Comparison of ENCODE assay signal across 8 cellular contexts in the genomic region with DNA sequence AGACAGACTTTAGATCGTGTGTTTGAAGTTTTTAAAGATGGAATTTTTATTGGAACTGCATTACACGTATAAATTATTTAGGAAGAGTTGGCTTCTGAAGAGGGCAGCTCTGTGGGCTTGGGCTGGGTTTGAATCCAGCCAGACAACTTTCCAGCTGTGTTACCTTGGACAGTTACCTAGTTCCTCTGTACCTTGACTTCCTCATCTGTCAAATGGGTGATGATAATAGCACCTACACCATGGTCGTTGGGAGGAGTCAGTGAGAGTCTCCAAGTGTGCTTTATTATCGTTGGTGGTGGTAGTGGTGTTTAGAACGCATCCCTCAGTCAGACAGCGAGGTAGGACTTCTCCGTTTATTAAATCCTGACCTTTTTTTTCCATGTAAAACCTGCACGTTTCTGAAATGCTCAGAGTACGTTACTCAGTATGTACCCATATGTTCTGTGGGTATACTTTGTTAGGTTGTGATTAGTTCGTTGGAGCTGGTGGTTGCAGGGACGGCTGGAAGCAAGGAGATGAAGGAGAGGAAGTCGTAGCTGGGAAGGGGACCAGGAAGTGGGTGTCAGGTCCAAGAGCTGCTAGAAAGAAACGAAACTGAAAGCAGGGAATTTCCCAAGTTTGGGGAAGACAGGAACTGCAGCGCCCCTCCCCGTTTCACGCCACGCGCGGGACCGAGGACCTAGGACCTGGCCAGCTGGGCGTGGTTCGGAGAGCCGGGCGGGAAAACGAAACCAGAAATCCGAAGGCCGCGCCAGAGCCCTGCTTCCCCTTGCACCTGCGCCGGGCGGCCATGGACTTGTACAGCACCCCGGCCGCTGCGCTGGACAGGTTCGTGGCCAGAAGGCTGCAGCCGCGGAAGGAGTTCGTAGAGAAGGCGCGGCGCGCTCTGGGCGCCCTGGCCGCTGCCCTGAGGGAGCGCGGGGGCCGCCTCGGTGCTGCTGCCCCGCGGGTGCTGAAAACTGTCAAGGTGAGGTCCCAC. TPM values are rescaled to one million over a fixed set of nuclear protein-coding genes. Genes with fewer than 3 reads are reported as not detected.
DNase-seq lines count a peak whose midpoint lies in the region; ATAC-seq lines count a peak whose summit lies in the region.

A gene with protein sequence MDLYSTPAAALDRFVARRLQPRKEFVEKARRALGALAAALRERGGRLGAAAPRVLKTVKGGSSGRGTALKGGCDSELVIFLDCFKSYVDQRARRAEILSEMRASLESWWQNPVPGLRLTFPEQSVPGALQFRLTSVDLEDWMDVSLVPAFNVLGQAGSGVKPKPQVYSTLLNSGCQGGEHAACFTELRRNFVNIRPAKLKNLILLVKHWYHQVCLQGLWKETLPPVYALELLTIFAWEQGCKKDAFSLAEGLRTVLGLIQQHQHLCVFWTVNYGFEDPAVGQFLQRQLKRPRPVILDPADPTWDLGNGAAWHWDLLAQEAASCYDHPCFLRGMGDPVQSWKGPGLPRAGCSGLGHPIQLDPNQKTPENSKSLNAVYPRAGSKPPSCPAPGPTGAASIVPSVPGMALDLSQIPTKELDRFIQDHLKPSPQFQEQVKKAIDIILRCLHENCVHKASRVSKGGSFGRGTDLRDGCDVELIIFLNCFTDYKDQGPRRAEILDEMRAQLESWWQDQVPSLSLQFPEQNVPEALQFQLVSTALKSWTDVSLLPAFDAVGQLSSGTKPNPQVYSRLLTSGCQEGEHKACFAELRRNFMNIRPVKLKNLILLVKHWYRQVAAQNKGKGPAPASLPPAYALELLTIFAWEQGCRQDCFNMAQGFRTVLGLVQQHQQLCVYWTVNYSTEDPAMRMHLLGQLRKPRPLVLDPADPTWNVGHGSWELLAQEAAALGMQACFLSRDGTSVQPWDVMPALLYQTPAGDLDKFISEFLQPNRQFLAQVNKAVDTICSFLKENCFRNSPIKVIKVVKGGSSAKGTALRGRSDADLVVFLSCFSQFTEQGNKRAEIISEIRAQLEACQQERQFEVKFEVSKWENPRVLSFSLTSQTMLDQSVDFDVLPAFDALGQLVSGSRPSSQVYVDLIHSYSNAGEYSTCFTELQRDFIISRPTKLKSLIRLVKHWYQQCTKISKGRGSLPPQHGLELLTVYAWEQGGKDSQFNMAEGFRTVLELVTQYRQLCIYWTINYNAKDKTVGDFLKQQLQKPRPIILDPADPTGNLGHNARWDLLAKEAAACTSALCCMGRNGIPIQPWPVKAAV (plus strand): TSS at position 734 of the 979 bp plus-strand sequence. CDS start 57 bp downstream, at position 791.

- H3K79me2 ChIP-seq in GM23248 (ENCODE audit: insufficient read depth) = no peaks in the 10 kb centered on the region

- in situ Hi-C loops in GM23248 (cut with MboI) = no loop called here

- H3K4me2 ChIP-seq in GM23248 (ENCODE audit: unreplicated experiment) = peak within 1 kb of the TSS; percentile 80

- no peaks in the 10 kb centered on the region for H3K9me3 Mint-ChIP-seq in effector memory CD8-positive, alpha-beta T cell
- peaks cover 2% of the 10 kb centered on the region for H3K9me3 Mint-ChIP-seq in memory B cell

- no peak within 1 kb of the TSS for H3K27ac ChIP-seq in GM23248

- H3K9ac ChIP-seq in GM23248 = peak within 1 kb of the TSS; percentile 57

- H3K27ac Mint-ChIP-seq in effector memory CD8-positive, alpha-beta T cell = peak within 1 kb of the TSS; percentile 65 to 79
- H3K27ac Mint-ChIP-seq in memory B cell = peak within 1 kb of the TSS; percentile 71

- peaks cover 3% of the 10 kb centered on the region for H3K36me3 Mint-ChIP-seq in effector memory CD8-positive, alpha-beta T cell (ENCODE audit: insufficient read depth)
- H3K36me3 Mint-ChIP-seq in memory B cell = no peaks in the 10 kb centered on the region

- H2AFZ ChIP-seq in GM23248 = peak within 1 kb of the TSS; percentile 86

- no peaks in the 10 kb centered on the region for H4K20me1 ChIP-seq in GM23248 (ENCODE audit: insufficient read depth)

- no peaks in the 10 kb centered on the region for H3K9me2 ChIP-seq in GM23248 (ENCODE audit: insufficient read depth)

- 2% methylated on average over 45 to 50 of the region's 50 CpGs for WGBS in GM23248 (ENCODE audit: low coverage in 1 of 2, low lambda C conversion rate in 2 of 2, missing lambda C conversion rate in 2 of 2), 2 experiments

- DNase-seq in COLO668 (lab: John Stamatoyannopoulos, UW; ENCODE audit: unreplicated experiment) = peak; percentile 86
- peak; percentile 71 for DNase-seq in GM23248
- peak; percentile 61 for DNase-seq in NCI-H460 (ENCODE audit: extremely low read depth, low read depth)
- peak; percentile 19 to 57 for DNase-seq in activated CD8-positive, alpha-beta memory T cell treated with anti-CD3 and anti-CD28 coated beads for 1 hour (ENCODE audit: extremely low read depth in 1 of 2, low read depth in 1 of 2)
- peak; percentile 55 to 62 (median 58) for DNase-seq in effector memory CD8-positive, alpha-beta T cell
- DNase-seq in memory B cell (ENCODE audit: low spot score in 2 of 2) = peak; percentile 29 to 38
- peak; percentile 25 to 38 (median 32) for DNase-seq in stimulated activated CD4-positive, alpha-beta T cell treated with anti-CD3 and anti-CD28 coated beads, TNF-alpha, amount 100 ng/mL, for 48 hours (ENCODE audit: low read depth in 3 of 3)

- H3K4me3 Mint-ChIP-seq in effector memory CD8-positive, alpha-beta T cell = peak within 1 kb of the TSS; percentile 74 to 85
- H3K4me3 Mint-ChIP-seq in memory B cell = peak within 1 kb of the TSS; percentile 88

- H3K4me1 Mint-ChIP-seq in effector memory CD8-positive, alpha-beta T cell (ENCODE audit: low read depth in 2 of 2) = peaks cover 20 to 35% of the 10 kb centered on the region in 2 donors
- H3K4me1 Mint-ChIP-seq in memory B cell = peaks cover 27% of the 10 kb centered on the region

- no peaks in the 10 kb centered on the region for H3K4me1 ChIP-seq in GM23248 (ENCODE audit: insufficient read depth)

- H3K9me3 ChIP-seq in GM23248 (ENCODE audit: low read depth) = no peaks in the 10 kb centered on the region

- no peaks in the 10 kb centered on the region for H3K27me3 Mint-ChIP-seq in effector memory CD8-positive, alpha-beta T cell
- no peaks in the 10 kb centered on the region for H3K27me3 Mint-ChIP-seq in memory B cell

- H3K27me3 ChIP-seq in GM23248 (replicated peaks; ENCODE audit: insufficient read depth) = no peaks in the 10 kb centered on the region

- peaks cover 6% of the 10 kb centered on the region; the same call in 1 of the 2 replicates for H3F3A ChIP-seq in GM23248 (ENCODE audit: insufficient read depth)

- H3K4me3 ChIP-seq in GM23248 = peak within 1 kb of the TSS; percentile 77

- peak; percentile 76 for ATAC-seq in effector memory CD8-positive, alpha-beta T cell (replicated peaks)
- ATAC-seq in memory B cell (ENCODE audit: low read depth) = peak; percentile 53
- no peak for ATAC-seq in GM19035 (IDR thresholded peaks at IDR 0.05; ENCODE audit: unreplicated experiment)

- no peaks in the 10 kb centered on the region for H3K36me3 ChIP-seq in GM23248 (ENCODE audit: low read depth)

RNA-seq across cellular contexts. Expression of the gene that starts here (rescaled TPM):
- total RNA-seq in GM23248 (2014; rRNA removed; shearing (Covaris generic)) = 0.22 and 0.38 TPM in 2 replicates
- 0.35 and 0.63 TPM in 2 replicates for polyA plus RNA-seq in GM23248 (2016; fragmentation: Nextera tagmentation; extraction: Ambion mirVana)
- 12.3 and 12.8 TPM in 2 replicates for total RNA-seq in NCI-H460 (2014; rRNA removed; shearing (Covaris generic))
- 29.8 and 40.4 TPM in 2 replicates for polyA plus RNA-seq in NCI-H460 (2014; cell fraction: nucleus; rRNA removed)

Comparison
In these comparisons a context has a peak if more than half of its experiments do, and no peak if none do; other contexts are left out.
1. Peak in DNase-seq, H3K4me3 ChIP-seq, H3K9ac ChIP-seq and H3K4me2 ChIP-seq in GM23248; RNA of the gene not detected or under 1 TPM.
2. DNase-seq: peak in every context shown above with its lines; median percentile 86 in COLO668; 71 in GM23248; 61 in NCI-H460; 58 in effector memory CD8-positive, alpha-beta T cell; 38 in activated CD8-positive, alpha-beta memory T cell treated with anti-CD3 and anti-CD28 coated beads for 1 hour; 34 in memory B cell; 32 in stimulated activated CD4-positive, alpha-beta T cell treated with anti-CD3 and anti-CD28 coated beads, TNF-alpha, amount 100 ng/mL, for 48 hours.